9 cellular contexts compared by ENCODE assay signal in genomic region chr7:55546826-55547225, GRCh38. TPM values are rescaled to one million over a fixed set of nuclear protein-coding genes. Genes with fewer than 3 reads are reported as not detected.
DNase-seq lines count a peak whose midpoint lies in the region; ATAC-seq and TF ChIP-seq lines count a peak whose summit lies in the region.
"Had no signal": no experiment of that assay in that cellular context is flagged by ENCODE, and none has a peak within 500 bp of the region (broad histone marks: within the 10 kb centered on the region; RNA-seq: fewer than 3 reads in every experiment).

No MANE protein-coding gene starts in this region.

- no peaks in the 10 kb centered on the region for H3K9me3 ChIP-seq in mucosa of descending colon

- DNase-seq in activated CD4-positive, alpha-beta T cell treated with anti-CD3 and anti-CD28 coated beads for 36 hours, result peak; percentile 77
- no peak for DNase-seq in activated CD4-positive, alpha-beta T cell treated with anti-CD3 and anti-CD28 coated beads, Interleukin-2, amount 10 ng/mL, durations not matched to agents 7 days and 5 days
- DNase-seq in RKO (ENCODE audit: low spot score), result peak; percentile 86
- DNase-seq in dedifferentiated amniotic fluid mesenchymal stem cell (ENCODE audit: extremely low spot score), result peak; percentile 84
- peak; percentile 54 to 64 (median 63) for DNase-seq in mucosa of descending colon
- no peak for DNase-seq in NCI-H146 treated with DMSO at 0.1 percent for 48 hours (lab: John Stamatoyannopoulos, UW; ENCODE audit: unreplicated experiment)

- intact Hi-C loops in activated CD4-positive, alpha-beta T cell treated with anti-CD3 and anti-CD28 coated beads for 36 hours (cut with DNase I, micrococcal nuclease), result no loop called here
- intact Hi-C loops in mucosa of descending colon (cut with DNase I, micrococcal nuclease), result no loop called here

- peaks cover 79% of the 10 kb centered on the region for H3K4me1 Mint-ChIP-seq in activated CD4-positive, alpha-beta T cell treated with anti-CD3 and anti-CD28 coated beads for 36 hours
- H3K4me1 Mint-ChIP-seq in activated CD4-positive, alpha-beta T cell treated with anti-CD3 and anti-CD28 coated beads, Interleukin-2, amount 10 ng/mL, durations not matched to agents 7 days and 5 days, result peaks cover 53% of the 10 kb centered on the region

- no peak for TF ChIP-seq CTCF in mucosa of descending colon (IDR thresholded peaks at IDR 0.05)

- H3K27ac Mint-ChIP-seq in activated CD4-positive, alpha-beta T cell treated with anti-CD3 and anti-CD28 coated beads for 36 hours, result no peak overlapping the region
- H3K27ac Mint-ChIP-seq in activated CD4-positive, alpha-beta T cell treated with anti-CD3 and anti-CD28 coated beads, Interleukin-2, amount 10 ng/mL, durations not matched to agents 7 days and 5 days, result no peak overlapping the region
- H3K27ac Mint-ChIP-seq: activated naive CD8-positive, alpha-beta T cell had no signal

- H3K36me3 Mint-ChIP-seq in activated CD4-positive, alpha-beta T cell treated with anti-CD3 and anti-CD28 coated beads for 36 hours (ENCODE audit: low read depth), result peaks cover 29% of the 10 kb centered on the region
- H3K36me3 Mint-ChIP-seq in activated CD4-positive, alpha-beta T cell treated with anti-CD3 and anti-CD28 coated beads, Interleukin-2, amount 10 ng/mL, durations not matched to agents 7 days and 5 days (ENCODE audit: low read depth), result peaks cover 23% of the 10 kb centered on the region

- H3K4me3 Mint-ChIP-seq in activated CD4-positive, alpha-beta T cell treated with anti-CD3 and anti-CD28 coated beads for 36 hours, result no peak overlapping the region
- H3K4me3 Mint-ChIP-seq in activated CD4-positive, alpha-beta T cell treated with anti-CD3 and anti-CD28 coated beads, Interleukin-2, amount 10 ng/mL, durations not matched to agents 7 days and 5 days, result no peak overlapping the region
- H3K4me3 Mint-ChIP-seq: activated naive CD8-positive, alpha-beta T cell had no signal

- ATAC-seq in activated CD4-positive, alpha-beta T cell treated with anti-CD3 and anti-CD28 coated beads for 36 hours, result peak; percentile 95
- ATAC-seq in HG03108 (IDR thresholded peaks at IDR 0.05; ENCODE audit: unreplicated experiment) (peak; percentile 26), mucosa of descending colon (peak; percentile 62), GM18519 (IDR thresholded peaks at IDR 0.05; ENCODE audit: low FRiP score, unreplicated experiment) (no peak)

- no peaks in the 10 kb centered on the region for H3K9me3 Mint-ChIP-seq in activated CD4-positive, alpha-beta T cell treated with anti-CD3 and anti-CD28 coated beads for 36 hours (ENCODE audit: low read depth)
- H3K9me3 Mint-ChIP-seq in activated CD4-positive, alpha-beta T cell treated with anti-CD3 and anti-CD28 coated beads, Interleukin-2, amount 10 ng/mL, durations not matched to agents 7 days and 5 days, result no peaks in the 10 kb centered on the region

- no peaks in the 10 kb centered on the region for H3K36me3 ChIP-seq in mucosa of descending colon (ENCODE audit: low read depth)

- no peaks in the 10 kb centered on the region for H3K27me3 Mint-ChIP-seq in activated CD4-positive, alpha-beta T cell treated with anti-CD3 and anti-CD28 coated beads for 36 hours
- no peaks in the 10 kb centered on the region for H3K27me3 Mint-ChIP-seq in activated CD4-positive, alpha-beta T cell treated with anti-CD3 and anti-CD28 coated beads, Interleukin-2, amount 10 ng/mL, durations not matched to agents 7 days and 5 days
- H3K27me3 Mint-ChIP-seq: activated naive CD8-positive, alpha-beta T cell had no signal

- CTCF ChIA-PET in activated CD4-positive, alpha-beta T cell treated with anti-CD3 and anti-CD28 coated beads for 36 hours (lab: Charles Lee), result interaction anchor here (0.7 to 2.3 kb wide), 8 partner anchors 8 to 114 kb away, joined by 3 to 6 read pairs (median 4); no protein-coding TSS in a partner anchor
- CTCF ChIA-PET in activated CD4-positive, alpha-beta T cell treated with anti-CD3 and anti-CD28 coated beads, Interleukin-2, amount 10 ng/mL, durations not matched to agents 7 days and 5 days (lab: Charles Lee), result interaction anchor here (0.9 to 2.2 kb wide), 3 partner anchors 9 to 12 kb away, joined by 3 to 7 read pairs (median 3); no protein-coding TSS in a partner anchor

- H3K4me3 ChIP-seq in mucosa of descending colon, result no peak overlapping the region

- POLR2A ChIA-PET in activated CD4-positive, alpha-beta T cell treated with anti-CD3 and anti-CD28 coated beads for 36 hours (lab: Charles Lee), result interaction anchor here (0.6 to 1.0 kb wide), 2 partner anchors 12 to 66 kb away, joined by 3 to 7 read pairs; no protein-coding TSS in a partner anchor
- POLR2A ChIA-PET in activated CD4-positive, alpha-beta T cell treated with anti-CD3 and anti-CD28 coated beads, Interleukin-2, amount 10 ng/mL, durations not matched to agents 7 days and 5 days (lab: Charles Lee), result no interaction called here

- peaks cover 40% of the 10 kb centered on the region for H3K4me1 ChIP-seq in mucosa of descending colon (ENCODE audit: low read depth)

RNA-seq across cellular contexts. Expression of gene VOPP1, which starts 25.5 kb away (rescaled TPM):
- total RNA-seq in activated CD4-positive, alpha-beta T cell treated with anti-CD3 and anti-CD28 coated beads for 36 hours, result 10 to 100 TPM; 63.7 to 64.2 TPM
- 10 to 100 TPM; 74.5 to 77.2 TPM for total RNA-seq in activated CD4-positive, alpha-beta T cell treated with anti-CD3 and anti-CD28 coated beads, Interleukin-2, amount 10 ng/mL, durations not matched to agents 7 days and 5 days
- 10 to 100 TPM; 57.8 to 83.5 (median 75.2) TPM for total RNA-seq in mucosa of descending colon

Comparison
In these comparisons a context has a peak if more than half of its experiments do, and no peak if none do; other contexts are left out.
1. DNase-seq: peak in activated CD4-positive, alpha-beta T cell treated with anti-CD3 and anti-CD28 coated beads for 36 hours (single experiment), RKO (single experiment), dedifferentiated amniotic fluid mesenchymal stem cell (single experiment) and mucosa of descending colon (3 of 3); none in activated CD4-positive, alpha-beta T cell treated with anti-CD3 and anti-CD28 coated beads, Interleukin-2, amount 10 ng/mL, durations not matched to agents 7 days and 5 days (single experiment) and NCI-H146 treated with DMSO at 0.1 percent for 48 hours (single experiment).